ENCODE assay signal across 38 cellular contexts in genomic region chr12:56382611-56383010, GRCh38. TPM values are rescaled to one million over a fixed set of nuclear protein-coding genes. Genes with fewer than 3 reads are reported as not detected.
"Had no signal": no experiment of that assay in that cellular context is flagged by ENCODE, and none has a peak within 500 bp of the region (broad histone marks: within the 10 kb centered on the region; RNA-seq: fewer than 3 reads in every experiment).

No MANE protein-coding gene starts in this region.

- H3K27me3 ChIP-seq: adrenal gland, ascending aorta, body of pancreas, brain microvascular endothelial cell, breast epithelium, cardiac muscle cell had no signal

- H3K4me1 ChIP-seq: adrenal gland, ascending aorta, body of pancreas, breast epithelium had no signal

- H3K36me3 ChIP-seq: adrenal gland, ascending aorta, brain microvascular endothelial cell, breast epithelium, cardiac muscle cell had no signal

- H3K27ac ChIP-seq: adrenal gland, ascending aorta, body of pancreas, brain microvascular endothelial cell, breast epithelium, cardiac muscle cell had no signal

- H3K4me3 ChIP-seq: adrenal gland, ascending aorta, body of pancreas, breast epithelium, cardiac muscle cell had no signal

- DNase-seq: activated effector memory CD4-positive, alpha-beta T cell treated with anti-CD3 and anti-CD28 coated beads, Interleukin-2, amount 50 U/mL, for 16 hours; activated effector memory CD4-positive, alpha-beta T cell treated with Interleukin-2 at 50 U/mL for 16 hours; activated gamma-delta T cell; activated gamma-delta T cell treated with Interleukin-2 at 50 U/mL for 16 hours; activated naive CD4-positive, alpha-beta T cell; activated naive CD4-positive, alpha-beta T cell treated with anti-CD3 and anti-CD28 coated beads for 36 hours; activated naive CD4-positive, alpha-beta T cell treated with anti-CD3 and anti-CD28 coated beads, Interleukin-2, amount 10 ng/mL, durations not matched to agents 7 days and 5 days; activated naive CD4-positive, alpha-beta T cell treated with anti-CD3 and anti-CD28 coated beads, Interleukin-2, amount 50 U/mL, for 16 hours; activated naive CD4-positive, alpha-beta T cell treated with Interleukin-2 at 50 U/mL for 16 hours; activated naive CD8-positive, alpha-beta T cell treated with anti-CD3 and anti-CD28 coated beads for 36 hours; activated naive CD8-positive, alpha-beta T cell treated with anti-CD3 and anti-CD28 coated beads, Interleukin-2, amount 10 ng/mL, durations not matched to agents 7 days and 5 days; activated naive CD8-positive, alpha-beta T cell treated with anti-CD3 and anti-CD28 coated beads, Interleukin-2, amount 50 U/mL, for 24 hours; activated T-cell treated with anti-CD3 and anti-CD28 coated beads for 4 hours; activated T-cell treated with anti-CD3 and anti-CD28 coated beads, Interleukin-2, amount 50 U/mL, for 1 hour; activated T-cell treated with anti-CD3 and anti-CD28 coated beads, Interleukin-2, amount 50 U/mL, for 24 hours; activated T-cell treated with anti-CD3 and anti-CD28 coated beads, Interleukin-2, amount 50 U/mL, for 4 hours; activated T-cell treated with anti-CD3 and anti-CD28 coated beads, Interleukin-2, amount 50 U/mL, for 48 hours; activated T-cell treated with anti-CD3 and anti-CD28 coated beads, Interleukin-2, amount 50 U/mL, for 72 hours; adrenal gland; amniotic stem cell; amygdala; anterior cingulate cortex; body of pancreas; brain microvascular endothelial cell; caudate nucleus; central memory CD4-positive, alpha-beta T cell; cerebellar nuclear complex had no signal

- H3K9me3 ChIP-seq: adrenal gland, ascending aorta, body of pancreas, breast epithelium had no signal

RNA-seq across cellular contexts. Expression of gene APOF, which starts 20.0 kb away (rescaled TPM):
- total RNA-seq: activated naive CD4-positive, alpha-beta T cell treated with anti-CD3 and anti-CD28 coated beads for 36 hours; activated naive CD4-positive, alpha-beta T cell treated with anti-CD3 and anti-CD28 coated beads, Interleukin-2, amount 50 U/mL, for 72 hours; activated naive CD8-positive, alpha-beta T cell treated with anti-CD3 and anti-CD28 coated beads for 36 hours; activated naive CD8-positive, alpha-beta T cell treated with anti-CD3 and anti-CD28 coated beads, Interleukin-2, amount 10 ng/mL, durations not matched to agents 7 days and 5 days; activated T-helper 1 cell treated with anti-CD3 and anti-CD28 coated beads, Interleukin-12 subunit alpha, Interleukin-12 subunit beta, Interleukin-2, Interleukin-4 antibody, amounts not matched to agents 30 ng/mL and 10 ng/mL and 1 ng/mL, durations not matched to agents 14 hours and 24 hours and 36 hours; activated T-helper 17 cell treated with anti-CD3 and anti-CD28 coated beads, Interleukin-2, amount 50 U/mL, for 72 hours; activated T-helper 2 cell treated with anti-CD3 and anti-CD28 coated beads, Interferon-gamma antibody, Interleukin-2, Interleukin-4, amounts not matched to agents 10 μg/mL and 5 μg/mL and 100 μg/mL, durations not matched to agents 14 hours and 24 hours and 36 hours; adrenal gland; aorta; ascending aorta; astrocyte; body of pancreas; breast epithelium; bronchial epithelial cell; cardiac muscle cell; cardiac septum had no signal
- polyA plus RNA-seq: cardiac muscle cell had no signal

RNA-seq across cellular contexts. Expression of gene IL23A, which starts 43.9 kb away (rescaled TPM):
- total RNA-seq: ascending aorta, body of pancreas, bronchial epithelial cell, cardiac septum had no signal
- polyA plus RNA-seq: aorta, cardiac muscle cell had no signal
